ENCODE assay signal across 22 cellular contexts in the genomic region with DNA sequence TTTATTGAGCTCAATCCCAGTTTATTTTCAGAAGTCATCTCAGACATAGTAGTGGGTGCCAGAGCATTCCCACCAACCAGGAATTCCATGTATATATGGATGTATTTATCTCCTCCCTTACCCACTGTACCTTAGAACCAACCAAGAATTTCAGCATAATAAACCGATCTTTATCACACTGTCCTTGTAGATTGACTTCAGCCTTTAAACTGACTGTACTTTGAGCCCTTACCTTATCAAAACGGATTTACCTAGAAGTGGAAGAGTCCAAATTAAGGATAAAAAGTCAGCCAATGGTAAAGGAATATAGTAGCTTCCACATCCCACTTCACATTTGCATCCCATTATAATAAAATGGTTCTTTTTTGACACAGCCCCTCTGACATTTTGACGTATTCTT.
"Had no signal": no experiment of that assay in that cellular context is flagged by ENCODE, and none has a peak within 500 bp of the region (broad histone marks: within the 10 kb centered on the region; RNA-seq: fewer than 3 reads in every experiment).

No MANE protein-coding gene starts in this region.

- H3K9me2 ChIP-seq: SK-N-SH had no signal

- H3K9ac ChIP-seq: SK-N-SH had no signal

- H3K4me2 ChIP-seq: SK-N-SH had no signal

- ATAC-seq: Panc1, PC-3 had no signal

- DNase-seq: KBM-7; MV-4-11; NCI-H1048; NCI-H1105; NCI-H1417; NCI-H1436 treated with DMSO at 0.1 percent for 48 hours; NCI-H1694; NCI-H187 treated with DMSO at 0.1 percent for 48 hours; NCI-H2029 treated with DMSO at 0.1 percent for 48 hours; NCI-H2171 treated with DMSO at 0.1 percent for 48 hours; NCI-H345; NCI-H524; NCI-H526 treated with DMSO at 0.1 percent for 48 hours; NCI-H774; NK-92 treated with Interleukin-12 subunit alpha and Interleukin-12 subunit beta, amount 100 ng/mL, for 24 hours; PC-3; SHP77; SK-N-SH; SW 1271 had no signal

- H3K27ac ChIP-seq: HL-60, RWPE1 had no signal
